In the genomic region with DNA sequence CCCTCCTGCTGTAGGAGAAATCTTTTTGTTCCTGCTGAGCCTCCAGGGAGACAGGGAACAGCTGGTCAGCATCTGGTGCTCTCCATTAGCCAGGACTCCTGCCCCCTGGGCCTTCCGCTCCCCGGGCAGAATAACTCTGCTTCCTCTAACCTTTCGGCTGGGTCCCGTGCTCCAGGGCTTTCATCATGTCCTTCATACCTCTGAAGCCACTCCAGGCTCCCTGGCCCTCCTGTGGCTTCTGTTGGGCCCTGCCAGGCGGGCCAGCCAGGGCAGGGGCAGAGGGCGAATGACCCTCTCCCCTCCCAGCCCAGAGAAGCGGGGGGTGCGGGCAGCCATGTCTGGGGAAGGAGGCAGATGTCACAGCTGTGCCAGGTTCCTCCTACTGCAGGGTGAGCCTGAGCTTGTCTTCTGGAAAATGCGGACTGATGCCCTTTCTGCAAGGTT, we compare ENCODE assay signal across 15 cellular contexts.
DNase-seq lines count a peak whose midpoint lies in the region; ATAC-seq and TF ChIP-seq lines count a peak whose summit lies in the region.
"Had no signal": no experiment of that assay in that cellular context is flagged by ENCODE, and none has a peak within 500 bp of the region (broad histone marks: within the 10 kb centered on the region; RNA-seq: fewer than 3 reads in every experiment).

No MANE protein-coding gene starts in this region.

- BruUV-seq in A673 (replicated peaks; lab: Mats Ljungman, UMichigan), result no TSS peak

- H3K9me2 ChIP-seq in Loucy (replicated peaks; ENCODE audit: low read depth, low read length), result no peaks in the 10 kb centered on the region

- H3K36me3 ChIP-seq in Loucy (ENCODE audit: insufficient read depth, low read length), result no peaks in the 10 kb centered on the region
- no peaks in the 10 kb centered on the region for H3K36me3 ChIP-seq in lower lobe of right lung
- no peaks in the 10 kb centered on the region for H3K36me3 ChIP-seq in A673 (ENCODE audit: insufficient read depth, low read length, poor library complexity, severe bottlenecking)

- DNase-seq in AG08396 (ENCODE audit: low spot score) (peak; percentile 43), fibroblast of mammary gland (ENCODE audit: low read depth) (peak; percentile 10), lower lobe of right lung (peak; percentile 59), NCI-H2227 treated with DMSO at 0.1 percent for 48 hours (lab: John Stamatoyannopoulos, UW) (no peak), foreskin keratinocyte (no peak), DMS53 treated with DMSO at 0.1 percent for 48 hours (lab: John Stamatoyannopoulos, UW; ENCODE audit: unreplicated experiment) (no peak), A673 (ENCODE audit: low spot score) (no peak)
- DNase-seq: activated CD8-positive, alpha-beta T cell treated with anti-CD3 and anti-CD28 coated beads, Interleukin-2, amount 10 ng/mL, durations not matched to agents 7 days and 5 days; activated gamma-delta T cell treated with Interleukin-2 at 50 U/mL for 16 hours; effector CD8-positive, alpha-beta T cell; head of caudate nucleus; HFFc6; NCI-H2081 treated with DMSO at 0.1 percent for 48 hours; SIG-M5 had no signal

- intact Hi-C loops in lower lobe of right lung (cut with DNase I), result no loop called here
- intact Hi-C loops in A673 (cut with micrococcal nuclease; ENCODE audit: unreplicated experiment), result no loop called here

- POLR2A ChIA-PET in A673 (lab: Charles Lee; ENCODE audit: low non-redundant PET), result no interaction called here

- CTCF ChIA-PET in A673 (lab: Charles Lee), result interaction anchor here (0.6 kb wide), 1 partner anchor 26 kb away, joined by 4 read pairs; no protein-coding TSS in a partner anchor

- peak overlapping the region; percentile 27 for H3K27ac ChIP-seq in lower lobe of right lung
- no peak overlapping the region for H3K27ac ChIP-seq in foreskin keratinocyte
- no peak overlapping the region for H3K27ac ChIP-seq in A673 (ENCODE audit: low read depth, low read length, poor library complexity, severe bottlenecking)

- H3K4me3 ChIP-seq in Loucy (ENCODE audit: low read length, poor library complexity, severe bottlenecking) (peak overlapping the region; percentile 83), fibroblast of mammary gland (ENCODE audit: control insufficient read depth, low read depth, low read length) (no peak overlapping the region), lower lobe of right lung (no peak overlapping the region), A673 (ENCODE audit: low read depth, low read length, poor library complexity, severe bottlenecking) (no peak overlapping the region)

- no peaks in the 10 kb centered on the region for H3F3A ChIP-seq in Loucy (ENCODE audit: low read depth)

- no peaks in the 10 kb centered on the region for H3K9me3 ChIP-seq in Loucy (ENCODE audit: insufficient read depth, low read depth, low read length)
- H3K9me3 ChIP-seq in lower lobe of right lung, result no peaks in the 10 kb centered on the region
- H3K9me3 ChIP-seq in A673 (ENCODE audit: low read depth, low read length, poor library complexity, severe bottlenecking), result no peaks in the 10 kb centered on the region

- peak; percentile 47 to 49 for ATAC-seq in lower lobe of right lung
- no peak for ATAC-seq in foreskin keratinocyte
- ATAC-seq: activated CD8-positive, alpha-beta T cell treated with anti-CD3 and anti-CD28 coated beads, Interleukin-2, amount 10 ng/mL, durations not matched to agents 7 days and 5 days had no signal

- peaks cover 85% of the 10 kb centered on the region for H3K79me2 ChIP-seq in Loucy (ENCODE audit: insufficient read depth, low read length)

- H2AFZ ChIP-seq in Loucy (ENCODE audit: low read length), result no peak overlapping the region

- H3K9ac ChIP-seq in Loucy (ENCODE audit: low read depth, low read length, poor library complexity, severe bottlenecking), result peak overlapping the region; percentile 96

- peaks cover 48% of the 10 kb centered on the region for H3K4me1 ChIP-seq in Loucy (ENCODE audit: insufficient read depth, low read length, poor library complexity, severe bottlenecking)
- H3K4me1 ChIP-seq in lower lobe of right lung, result peaks cover 10% of the 10 kb centered on the region
- H3K4me1 ChIP-seq in foreskin keratinocyte, result no peaks in the 10 kb centered on the region
- H3K4me1 ChIP-seq in A673 (ENCODE audit: insufficient read depth, low read length, poor library complexity, severe bottlenecking), result no peaks in the 10 kb centered on the region

- H4K20me1 ChIP-seq in Loucy (ENCODE audit: insufficient read depth, low read length, poor library complexity, severe bottlenecking), result peaks cover 4% of the 10 kb centered on the region

- TF ChIP-seq CTCF in Loucy (conservative IDR thresholded peaks at IDR 0.05; ENCODE audit: low read length) (no peak), fibroblast of mammary gland (conservative IDR thresholded peaks at IDR 0.05; ENCODE audit: control insufficient read depth, insufficient read depth, low read depth, low read length) (no peak), lower lobe of right lung (IDR thresholded peaks at IDR 0.05) (no peak), foreskin keratinocyte (conservative IDR thresholded peaks at IDR 0.05) (no peak), A673 (conservative IDR thresholded peaks at IDR 0.05; ENCODE audit: low read depth, low read length) (no peak)

- H3K27me3 ChIP-seq in Loucy (ENCODE audit: insufficient read depth, low read length, poor library complexity, severe bottlenecking) (no peaks in the 10 kb centered on the region), lower lobe of right lung (ENCODE audit: low read depth) (peaks cover 18% of the 10 kb centered on the region), foreskin keratinocyte (peaks cover 31% of the 10 kb centered on the region), A673 (replicated peaks; ENCODE audit: insufficient read depth, low read depth, low read length, poor library complexity) (no peaks in the 10 kb centered on the region)

- H3K4me2 ChIP-seq in Loucy (ENCODE audit: low read depth, low read length, poor library complexity, severe bottlenecking), result peak overlapping the region; percentile 79

Comparison
In these comparisons a context has a peak if more than half of its experiments do, and no peak if none do; other contexts are left out.
1. DNase-seq: peak in AG08396 (single experiment), fibroblast of mammary gland (single experiment) and lower lobe of right lung (single experiment); none in NCI-H2227 treated with DMSO at 0.1 percent for 48 hours (single experiment), foreskin keratinocyte (0 of 2), DMS53 treated with DMSO at 0.1 percent for 48 hours (single experiment) and A673 (single experiment).